11 cellular contexts compared by ENCODE assay signal in the genomic region with DNA sequence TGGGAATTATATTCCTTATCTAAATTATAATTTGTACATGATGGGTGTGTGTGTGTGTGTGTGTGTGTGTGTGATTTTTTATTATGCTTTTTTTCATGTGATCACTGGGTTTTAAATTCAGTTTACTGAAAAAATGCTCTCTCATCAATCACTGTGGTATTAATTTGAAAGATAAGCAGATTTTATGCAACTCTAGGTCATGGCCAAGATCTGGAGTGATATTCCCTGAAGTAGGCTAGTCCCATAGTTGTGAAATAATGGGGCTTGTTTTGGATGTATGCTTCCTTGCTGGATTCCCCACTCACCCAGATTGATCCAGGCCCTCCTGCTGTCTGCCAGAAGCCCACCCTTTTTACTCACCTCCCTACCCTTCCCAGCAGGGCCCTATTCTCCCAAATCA. TPM values are rescaled to one million over a fixed set of nuclear protein-coding genes. Genes with fewer than 3 reads are reported as not detected.
DNase-seq lines count a peak whose midpoint lies in the region; ATAC-seq and TF ChIP-seq lines count a peak whose summit lies in the region.
"Had no signal": no experiment of that assay in that cellular context is flagged by ENCODE, and none has a peak within 500 bp of the region (broad histone marks: within the 10 kb centered on the region; RNA-seq: fewer than 3 reads in every experiment).

No MANE protein-coding gene starts in this region.

- H3K4me1 Mint-ChIP-seq in Caco-2 (ENCODE audit: low read depth, unreplicated experiment), result peaks cover 10% of the 10 kb centered on the region
- H3K4me1 Mint-ChIP-seq in progenitor cell of endocrine pancreas (ENCODE audit: low read depth), result peaks cover 22% of the 10 kb centered on the region

- H4K20me1 ChIP-seq in hepatocyte (ENCODE audit: insufficient read depth, poor library complexity, severe bottlenecking), result no peaks in the 10 kb centered on the region

- H3K27me3 Mint-ChIP-seq in Caco-2 (ENCODE audit: insufficient read depth, unreplicated experiment), result no peaks in the 10 kb centered on the region
- no peaks in the 10 kb centered on the region for H3K27me3 Mint-ChIP-seq in progenitor cell of endocrine pancreas

- H3K9me3 Mint-ChIP-seq in Caco-2 (ENCODE audit: unreplicated experiment), result no peaks in the 10 kb centered on the region
- no peaks in the 10 kb centered on the region for H3K9me3 Mint-ChIP-seq in progenitor cell of endocrine pancreas (ENCODE audit: low read depth)

- H3K4me3 ChIP-seq in Caco-2 (ENCODE audit: low read depth, low read length) (no peak overlapping the region), duodenal mucosa (ENCODE audit: low read depth in 1 of 2, low read length in 2 of 2) (peak overlapping the region; percentile 46), hepatocyte (no peak overlapping the region), tibial artery (no peak overlapping the region)

- H3K27ac Mint-ChIP-seq in Caco-2 (ENCODE audit: unreplicated experiment), result peak overlapping the region; percentile 46
- H3K27ac Mint-ChIP-seq in progenitor cell of endocrine pancreas, result peak overlapping the region; percentile 29

- H3K79me2 ChIP-seq in hepatocyte, result no peaks in the 10 kb centered on the region

- H3K9me3 ChIP-seq in Caco-2 (no peaks in the 10 kb centered on the region), duodenal mucosa (ENCODE audit: control insufficient read depth in 1 of 2, low read length in 2 of 2) (no peaks in the 10 kb centered on the region), hepatocyte (ENCODE audit: low read depth) (no peaks in the 10 kb centered on the region), tibial artery (no peaks in the 10 kb centered on the region)

- POLR2A ChIA-PET in Caco-2 (lab: Charles Lee), result no interaction called here

- H3K27ac ChIP-seq in duodenal mucosa (ENCODE audit: low read depth, low read length), result peak overlapping the region; percentile 30
- peak overlapping the region; percentile 38 for H3K27ac ChIP-seq in hepatocyte
- H3K27ac ChIP-seq in tibial artery, result no peak overlapping the region

- intact Hi-C loops in Caco-2 (cut with micrococcal nuclease; ENCODE audit: unreplicated experiment), result no loop called here
- intact Hi-C loops in tibial artery (cut with DNase I; ENCODE audit: low total_unique reads), result no loop called here

- H3K4me3 Mint-ChIP-seq in Caco-2 (ENCODE audit: unreplicated experiment), result no peak overlapping the region
- no peak overlapping the region for H3K4me3 Mint-ChIP-seq in progenitor cell of endocrine pancreas (ENCODE audit: low read depth)

- CTCF ChIA-PET in Caco-2 (lab: Charles Lee), result no interaction called here

- TF ChIP-seq CTCF in Caco-2 (IDR thresholded peaks at IDR 0.05; ENCODE audit: insufficient read depth in 1 of 2, low read depth in 1 of 2, low read length in 1 of 2, severe bottlenecking in 1 of 2, unreplicated experiment in 1 of 2), result no peak
- no peak for TF ChIP-seq CTCF in hepatocyte (IDR thresholded peaks at IDR 0.05; ENCODE audit: poor library complexity)
- TF ChIP-seq CTCF in progenitor cell of endocrine pancreas (IDR thresholded peaks at IDR 0.05; ENCODE audit: unreplicated experiment), result no peak
- no peak for TF ChIP-seq CTCF in tibial artery (IDR thresholded peaks at IDR 0.05)

- H3K4me1 ChIP-seq in Caco-2 (peaks cover 19% of the 10 kb centered on the region; the same call in 1 of the 2 replicates), duodenal mucosa (ENCODE audit: control insufficient read depth in 1 of 2, insufficient read depth in 2 of 2, low read length in 2 of 2) (peaks cover 39 to 51% of the 10 kb centered on the region in 2 donors), hepatocyte (ENCODE audit: insufficient read depth) (peaks cover 16% of the 10 kb centered on the region), tibial artery (no peaks in the 10 kb centered on the region)

- H3K36me3 ChIP-seq in Caco-2 (ENCODE audit: control insufficient read depth, insufficient read depth, low read length), result no peaks in the 10 kb centered on the region
- H3K36me3 ChIP-seq in duodenal mucosa (ENCODE audit: control insufficient read depth in 1 of 2, insufficient read depth in 2 of 2, low read length in 2 of 2), result no peaks in the 10 kb centered on the region
- H3K36me3 ChIP-seq in hepatocyte (replicated peaks; ENCODE audit: insufficient read depth, low read depth), result no peaks in the 10 kb centered on the region
- H3K36me3 ChIP-seq in tibial artery, result no peaks in the 10 kb centered on the region

- BruUV-seq in Caco-2 (replicated peaks; lab: Mats Ljungman, UMichigan), result no TSS peak

- H3K9ac ChIP-seq in duodenal mucosa (ENCODE audit: low read depth in 1 of 2, low read length in 2 of 2), result peak overlapping the region in 1 of 2 donors; percentile 27

- no peaks in the 10 kb centered on the region for H3K9me2 ChIP-seq in hepatocyte (replicated peaks; ENCODE audit: insufficient read depth)

- ATAC-seq in GM21367 (IDR thresholded peaks at IDR 0.05; ENCODE audit: unreplicated experiment), result no peak

- no peak for DNase-seq in Caco-2
- no peak for DNase-seq in hepatocyte (ENCODE audit: low spot score)
- DNase-seq in progenitor cell of endocrine pancreas (ENCODE audit: low spot score, unreplicated experiment), result no peak
- DNase-seq in activated CD4-positive, alpha-beta T cell treated with anti-CD3 and anti-CD28 coated beads, Interleukin-2, amount 50 U/mL, for 1 hour, result no peak
- no peak for DNase-seq in glomerular visceral epithelial cell (ENCODE audit: extremely low spot score)
- no peak for DNase-seq in tibial artery
- DNase-seq: HCEC 1CT, MV-4-11, NCI-H1417 treated with DMSO at 0.1 percent for 48 hours had no signal

- H3K4me2 ChIP-seq in hepatocyte, result no peak overlapping the region

- no peak overlapping the region for H2AFZ ChIP-seq in hepatocyte

- H3K36me3 Mint-ChIP-seq in Caco-2 (ENCODE audit: insufficient read depth, unreplicated experiment) (no peaks in the 10 kb centered on the region), progenitor cell of endocrine pancreas (ENCODE audit: insufficient read depth) (no peaks in the 10 kb centered on the region)

- H3K27me3 ChIP-seq in Caco-2 (replicated peaks; ENCODE audit: control insufficient read depth, insufficient read depth, low read length) (no peaks in the 10 kb centered on the region), duodenal mucosa (ENCODE audit: control insufficient read depth in 1 of 2, insufficient read depth in 2 of 2, low read length in 2 of 2) (no peaks in the 10 kb centered on the region), hepatocyte (no peaks in the 10 kb centered on the region), tibial artery (no peaks in the 10 kb centered on the region)

RNA-seq across cellular contexts. Expression of a gene that starts 22.0 kb away (rescaled TPM):
- total RNA-seq in Caco-2 (2022) (72.5 and 73.1 TPM in 2 replicates), hepatocyte (58.3 and 65.6 TPM in 2 replicates), progenitor cell of endocrine pancreas (65.1 and 69.9 TPM in 2 replicates)
- polyA plus RNA-seq in hepatocyte, result 69.9 and 84.7 TPM in 2 replicates

Comparison
In these comparisons a context has a peak if more than half of its experiments do, and no peak if none do; other contexts are left out.
1. H3K4me3 ChIP-seq: peak in duodenal mucosa (2 of 2); none in Caco-2 (single experiment), hepatocyte (single experiment) and tibial artery (0 of 2).
2. H3K27ac ChIP-seq: peak in duodenal mucosa (single experiment) and hepatocyte (single experiment); none in tibial artery (0 of 2).